ENCODE assay signal across 8 cellular contexts in genomic region chr14:75064205-75064567, GRCh38. TPM values are rescaled to one million over a fixed set of nuclear protein-coding genes. Genes with fewer than 3 reads are reported as not detected.
DNase-seq lines count a peak whose midpoint lies in the region; TF ChIP-seq lines count a peak whose summit lies in the region.

No MANE protein-coding gene starts in this region.

- H3K9me3 ChIP-seq in SJCRH30 (replicated peaks) (no peaks in the 10 kb centered on the region), stomach smooth muscle (ENCODE audit: control insufficient read depth in 2 of 2, low read length in 2 of 2) (no peaks in the 10 kb centered on the region)

- no peaks in the 10 kb centered on the region for H3K27me3 Mint-ChIP-seq in T-helper 2 cell treated with Interferon-gamma antibody and Interleukin-4, amounts not matched to agents 5 μg/mL and 100 μg/mL, for 36 hours (ENCODE audit: low read depth)
- peaks cover 2% of the 10 kb centered on the region for H3K27me3 Mint-ChIP-seq in glutamatergic neuron (ENCODE audit: unreplicated experiment)

- DNase-seq in T-helper 2 cell treated with Interferon-gamma antibody and Interleukin-4, amounts not matched to agents 5 μg/mL and 100 μg/mL, for 36 hours (ENCODE audit: low spot score) = no peak
- DNase-seq in T-helper 2 cell = no peak
- no peak for DNase-seq in SJCRH30
- no peak for DNase-seq in glutamatergic neuron
- DNase-seq in medulla oblongata (ENCODE audit: extremely low spot score) = no peak
- DNase-seq in GM19240 (ENCODE audit: insufficient read length, low spot score) = no peak
- no peak for DNase-seq in hippocampal formation (lab: John Stamatoyannopoulos, UW)

- H3K4me3 ChIP-seq in SJCRH30 (peak overlapping the region; percentile 70), stomach smooth muscle (ENCODE audit: low read length in 2 of 2) (peak overlapping the region; percentile 96 to 99)

- H3K27me3 ChIP-seq in SJCRH30 (no peaks in the 10 kb centered on the region), stomach smooth muscle (ENCODE audit: control insufficient read depth in 1 of 2, insufficient read depth in 2 of 2, low read length in 2 of 2) (no peaks in the 10 kb centered on the region)

- H3K4me1 Mint-ChIP-seq in T-helper 2 cell treated with Interferon-gamma antibody and Interleukin-4, amounts not matched to agents 5 μg/mL and 100 μg/mL, for 36 hours (ENCODE audit: low read depth) = peaks cover 23% of the 10 kb centered on the region
- H3K4me1 Mint-ChIP-seq in glutamatergic neuron (ENCODE audit: low read depth, unreplicated experiment) = peaks cover 4% of the 10 kb centered on the region

- H3K36me3 Mint-ChIP-seq in T-helper 2 cell treated with Interferon-gamma antibody and Interleukin-4, amounts not matched to agents 5 μg/mL and 100 μg/mL, for 36 hours (ENCODE audit: low read depth) = peaks cover 25% of the 10 kb centered on the region
- peaks cover 4% of the 10 kb centered on the region for H3K36me3 Mint-ChIP-seq in glutamatergic neuron (ENCODE audit: unreplicated experiment)

- no peak for TF ChIP-seq CTCF in glutamatergic neuron (IDR thresholded peaks at IDR 0.05; ENCODE audit: partially characterized antibody, unreplicated experiment)

- H3K4me3 Mint-ChIP-seq in T-helper 2 cell treated with Interferon-gamma antibody and Interleukin-4, amounts not matched to agents 5 μg/mL and 100 μg/mL, for 36 hours = peak overlapping the region; percentile 100
- H3K4me3 Mint-ChIP-seq in glutamatergic neuron (ENCODE audit: unreplicated experiment) = peak overlapping the region; percentile 98

- peaks cover 5% of the 10 kb centered on the region for H3K9me3 Mint-ChIP-seq in T-helper 2 cell treated with Interferon-gamma antibody and Interleukin-4, amounts not matched to agents 5 μg/mL and 100 μg/mL, for 36 hours
- peaks cover 2% of the 10 kb centered on the region for H3K9me3 Mint-ChIP-seq in glutamatergic neuron (ENCODE audit: unreplicated experiment)

- peak overlapping the region; percentile 98 for H3K27ac Mint-ChIP-seq in T-helper 2 cell treated with Interferon-gamma antibody and Interleukin-4, amounts not matched to agents 5 μg/mL and 100 μg/mL, for 36 hours
- no peak overlapping the region for H3K27ac Mint-ChIP-seq in glutamatergic neuron (ENCODE audit: unreplicated experiment)

- peak overlapping the region; percentile 38 to 86 for H3K9ac ChIP-seq in stomach smooth muscle (ENCODE audit: low read length in 2 of 2)

- peaks cover 5% of the 10 kb centered on the region for H3K4me1 ChIP-seq in SJCRH30
- peaks cover 21% of the 10 kb centered on the region for H3K4me1 ChIP-seq in stomach smooth muscle (ENCODE audit: control insufficient read depth, insufficient read depth, low read length)

- peak overlapping the region; percentile 84 for H3K27ac ChIP-seq in SJCRH30
- H3K27ac ChIP-seq in stomach smooth muscle (ENCODE audit: low read length) = peak overlapping the region; percentile 46

- H3K36me3 ChIP-seq in SJCRH30 (peaks cover 16% of the 10 kb centered on the region), stomach smooth muscle (ENCODE audit: control insufficient read depth in 2 of 2, insufficient read depth in 2 of 2, low read length in 2 of 2) (no peaks in the 10 kb centered on the region)

RNA-seq across cellular contexts. Expression of gene ACYP1, which starts 0.4 kb away (rescaled TPM):
- total RNA-seq in SJCRH30 (2014; rRNA removed; shearing (Covaris generic)) = 31.9 and 43.1 TPM in 2 replicates
- 14.3 TPM for total RNA-seq in glutamatergic neuron (ENCODE audit: unreplicated experiment)

RNA-seq across cellular contexts. Expression of gene ZC2HC1C, which starts 5.3 kb away (rescaled TPM):
- total RNA-seq in SJCRH30 (2014; rRNA removed; shearing (Covaris generic)) = not detected in 2 replicates
- 3.2 TPM for total RNA-seq in glutamatergic neuron (ENCODE audit: unreplicated experiment)

RNA-seq across cellular contexts. Expression of gene MLH3, which starts 12.9 kb away (rescaled TPM):
- 6.9 and 9.3 TPM in 2 replicates for total RNA-seq in SJCRH30 (2014; rRNA removed; shearing (Covaris generic))
- total RNA-seq in glutamatergic neuron (ENCODE audit: unreplicated experiment) = 17.1 TPM
